8 cellular contexts compared by ENCODE assay signal in the genomic region with DNA sequence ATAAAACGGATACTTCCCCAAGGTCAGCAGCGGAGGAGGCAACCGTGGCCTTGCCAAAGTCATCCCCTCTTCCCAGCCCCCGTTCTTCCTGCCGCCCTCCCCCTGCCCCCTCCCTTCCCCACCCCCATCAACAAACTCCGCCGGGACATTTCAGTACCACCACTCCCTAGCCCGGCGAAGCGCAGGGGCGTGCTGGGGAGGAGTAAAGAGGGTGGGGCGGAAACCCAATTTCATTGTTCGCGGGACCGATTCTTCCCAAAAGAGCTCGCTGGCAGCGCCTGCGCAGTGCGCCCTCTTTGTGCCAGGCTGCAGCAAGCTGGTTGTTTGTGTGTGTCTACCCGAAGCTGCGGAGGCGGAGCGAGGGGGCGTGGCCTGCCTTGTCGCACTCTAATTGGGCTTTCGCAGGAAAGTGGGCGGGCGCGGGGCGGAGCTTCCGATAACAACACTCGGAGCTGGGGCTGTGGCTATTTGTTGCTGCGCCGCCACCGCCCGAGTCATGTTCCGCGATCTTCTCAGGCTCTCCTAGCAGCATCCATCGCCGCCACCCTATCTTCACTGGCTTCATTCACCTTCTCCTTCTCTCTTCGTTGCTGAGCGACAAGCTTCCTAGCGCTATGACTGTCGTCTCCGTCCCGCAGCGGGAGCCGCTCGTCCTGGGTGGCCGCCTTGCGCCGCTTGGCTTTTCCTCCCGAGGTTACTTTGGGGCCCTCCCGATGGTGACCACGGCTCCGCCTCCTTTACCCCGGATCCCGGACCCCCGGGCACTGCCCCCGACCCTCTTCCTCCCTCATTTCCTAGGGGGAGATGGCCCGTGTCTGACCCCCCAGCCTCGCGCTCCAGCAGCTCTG. TPM values are rescaled to one million over a fixed set of nuclear protein-coding genes. Genes with fewer than 3 reads are reported as not detected.
DNase-seq lines count a peak whose midpoint lies in the region; ATAC-seq and TF ChIP-seq lines count a peak whose summit lies in the region.

A gene (plus strand): TSS at position 471 of the 848 bp plus-strand sequence. CDS start 144 bp downstream, at position 615.

- TF ChIP-seq CTCF in BJ (IDR thresholded peaks at IDR 0.05; ENCODE audit: insufficient read depth, low read depth, low read length) (no peak), coronary artery (IDR thresholded peaks at IDR 0.05) (no peak)

- DNase-seq in BJ (ENCODE audit: low read depth) (peak; percentile 96), NCI-H526 treated with DMSO at 0.1 percent for 48 hours (lab: John Stamatoyannopoulos, UW) (peak; percentile 95), coronary artery (ENCODE audit: low spot score) (peak; percentile 100), left colon (peak; percentile 100)
- DNase-seq in activated CD4-positive, alpha-beta T cell treated with anti-CD3 and anti-CD28 coated beads, Interleukin-2, amount 10 ng/mL, durations not matched to agents 24 days and 14 days = peak; percentile 100
- DNase-seq in stimulated activated CD4-positive, alpha-beta T cell treated with anti-CD3 and anti-CD28 coated beads, Interleukin-1b, Interleukin-23, amount 100 ng/mL, for 48 hours = peak; percentile 100

- peaks cover 3% of the 10 kb centered on the region for H3K9me3 Mint-ChIP-seq in activated CD4-positive, alpha-beta T cell treated with anti-CD3 and anti-CD28 coated beads, Interleukin-2, amount 10 ng/mL, durations not matched to agents 24 days and 14 days

- ATAC-seq in GM19324 (IDR thresholded peaks at IDR 0.05; ENCODE audit: low FRiP score, unreplicated experiment) = peak; percentile 78
- ATAC-seq in HG03469 (IDR thresholded peaks at IDR 0.05; ENCODE audit: unreplicated experiment) = peak; percentile 61
- ATAC-seq in left colon = peak; percentile 84

- H3K4me1 Mint-ChIP-seq in activated CD4-positive, alpha-beta T cell treated with anti-CD3 and anti-CD28 coated beads, Interleukin-2, amount 10 ng/mL, durations not matched to agents 24 days and 14 days = peaks cover 26% of the 10 kb centered on the region

- peak within 1 kb of the TSS; percentile 98 for H3K27ac Mint-ChIP-seq in activated CD4-positive, alpha-beta T cell treated with anti-CD3 and anti-CD28 coated beads, Interleukin-2, amount 10 ng/mL, durations not matched to agents 24 days and 14 days

- peaks cover 5% of the 10 kb centered on the region for H3K36me3 ChIP-seq in BJ (ENCODE audit: control insufficient read depth, insufficient read depth, low read length)

- CTCF ChIA-PET in BJ (lab: Yijun Ruan, JAX) = interaction anchor here (0.6 to 3.2 kb wide), 3 partner anchors 13 to 738 kb away, joined by 3 to 19 read pairs (median 3); no protein-coding TSS in a partner anchor

- peak within 1 kb of the TSS; percentile 100 for H3K4me3 ChIP-seq in BJ (ENCODE audit: low read depth, low read length)
- peak within 1 kb of the TSS; percentile 100 for H3K4me3 ChIP-seq in coronary artery

- H3K36me3 Mint-ChIP-seq in activated CD4-positive, alpha-beta T cell treated with anti-CD3 and anti-CD28 coated beads, Interleukin-2, amount 10 ng/mL, durations not matched to agents 24 days and 14 days (ENCODE audit: low read depth) = peaks cover 30% of the 10 kb centered on the region

- H3K4me3 Mint-ChIP-seq in activated CD4-positive, alpha-beta T cell treated with anti-CD3 and anti-CD28 coated beads, Interleukin-2, amount 10 ng/mL, durations not matched to agents 24 days and 14 days = peak within 1 kb of the TSS; percentile 89

- H3K27ac ChIP-seq in coronary artery = peak within 1 kb of the TSS; percentile 100

- H3K27me3 ChIP-seq in BJ (ENCODE audit: control insufficient read depth, insufficient read depth, low read length) = no peaks in the 10 kb centered on the region

- intact Hi-C loops in activated CD4-positive, alpha-beta T cell treated with anti-CD3 and anti-CD28 coated beads, Interleukin-2, amount 10 ng/mL, durations not matched to agents 24 days and 14 days (cut with micrococcal nuclease) = loop anchor here (1.0 to 10.0 kb wide), 12 partner anchors 18 to 1926 kb away; a partner anchor contains a TSS
- intact Hi-C loops in left colon (cut with DNase I, micrococcal nuclease) = no loop called here

- POLR2A ChIA-PET in BJ (lab: Charles Lee) = no interaction called here

- no peaks in the 10 kb centered on the region for H3K27me3 Mint-ChIP-seq in activated CD4-positive, alpha-beta T cell treated with anti-CD3 and anti-CD28 coated beads, Interleukin-2, amount 10 ng/mL, durations not matched to agents 24 days and 14 days

RNA-seq across cellular contexts. Expression of the gene that starts here (rescaled TPM):
- polyA plus RNA-seq in BJ (2011; rRNA removed) = 5.6 and 9.8 TPM in 2 replicates
- 18.7 and 27.3 TPM in 2 replicates for polyA minus RNA-seq in BJ (2011; rRNA and poly(A)+ RNA removed)
- 48.3 and 51.2 TPM in 2 replicates for total RNA-seq in activated CD4-positive, alpha-beta T cell treated with anti-CD3 and anti-CD28 coated beads, Interleukin-2, amount 10 ng/mL, durations not matched to agents 24 days and 14 days
- total RNA-seq in left colon = 100 to 1,000 TPM in 1 of 2 donors, 10 to 100 TPM in 1; 73.1 to 138 TPM

Comparison
In these comparisons a context has a peak if more than half of its experiments do, and no peak if none do; other contexts are left out.
1. Peak in every context shown above with its lines: DNase-seq, ATAC-seq, H3K4me3 ChIP-seq and H3K27ac ChIP-seq.